25 cellular contexts compared by ENCODE assay signal in the genomic region with DNA sequence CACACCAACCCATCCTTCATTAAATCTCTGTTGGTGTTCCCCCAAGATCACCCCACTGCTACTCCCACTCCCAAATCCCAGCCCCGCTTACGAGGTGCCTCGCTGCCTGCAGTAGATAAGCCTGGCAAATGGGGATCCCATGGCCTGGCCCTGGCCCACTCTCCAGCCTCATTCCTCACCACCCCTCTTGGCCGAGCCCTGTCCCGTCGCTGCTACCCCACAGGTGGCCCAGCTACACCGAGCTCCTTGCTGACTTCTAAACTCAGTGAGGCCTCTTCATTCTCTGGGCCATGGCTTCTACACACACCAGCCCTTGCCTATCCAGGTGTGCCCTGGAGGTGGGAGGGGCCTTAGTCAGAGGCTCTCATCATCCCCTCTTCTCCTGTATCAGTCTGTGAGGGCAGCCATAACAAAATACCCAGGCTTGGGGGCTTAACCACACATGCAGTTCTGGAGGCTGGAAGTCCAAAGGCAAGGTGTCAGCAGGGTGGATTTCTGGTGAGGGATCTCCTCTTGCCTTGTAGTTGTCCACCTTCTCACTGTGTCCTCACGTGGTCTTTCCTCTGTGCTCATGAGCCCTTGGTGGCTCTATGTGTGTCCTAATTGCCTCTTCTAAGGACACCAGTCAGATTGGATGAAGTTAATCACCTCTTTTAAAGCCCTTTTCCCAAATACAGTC.
"Had no signal": no experiment of that assay in that cellular context is flagged by ENCODE, and none has a peak within 500 bp of the region (broad histone marks: within the 10 kb centered on the region; RNA-seq: fewer than 3 reads in every experiment).

No MANE protein-coding gene starts in this region.

- H3K4me3 ChIP-seq: colonic mucosa, esophagus squamous epithelium, gastrocnemius medialis, heart right ventricle, left lung, lower lobe of right lung had no signal

- H3K27ac Mint-ChIP-seq: dendritic cell treated with granulocyte-macrophage colony-stimulating factor and Interleukin-4, amounts not matched to agents 40 ng/mL and 50 ng/mL, for 4 days; effector memory CD8-positive, alpha-beta T cell; endodermal cell; mesothelial cell of epicardium had no signal

- DNase-seq: colonic mucosa; cortex of kidney; effector CD8-positive, alpha-beta T cell; effector memory CD8-positive, alpha-beta T cell; endodermal cell; erythroblast; esophagus squamous epithelium; foreskin fibroblast; foreskin melanocyte; gastrocnemius medialis; glutamatergic neuron; head of caudate nucleus; heart right ventricle; hippocampal formation; left cardiac atrium; left lung; left ventricle myocardium superior; lower lobe of right lung; mesenchymal stem cell had no signal

- H3K9me3 ChIP-seq: colonic mucosa, esophagus squamous epithelium, gastrocnemius medialis, left lung, lower lobe of right lung had no signal

- H3K4me1 ChIP-seq: colonic mucosa, esophagus squamous epithelium, gastrocnemius medialis, heart right ventricle, left lung, lower lobe of right lung had no signal

- H3K9me3 Mint-ChIP-seq: dendritic cell treated with granulocyte-macrophage colony-stimulating factor and Interleukin-4, amounts not matched to agents 40 ng/mL and 50 ng/mL, for 4 days; mesothelial cell of epicardium had no signal

- FAIRE-seq: endometrium, islet of Langerhans, keratinocyte had no signal

- ATAC-seq: effector memory CD8-positive, alpha-beta T cell; esophagus mucosa; gastrocnemius medialis; left cardiac atrium; left lung; left ventricle myocardium superior; lower lobe of right lung had no signal

- H3K36me3 ChIP-seq: colonic mucosa, esophagus squamous epithelium, gastrocnemius medialis, heart right ventricle, left lung, lower lobe of right lung had no signal

- H3K4me3 Mint-ChIP-seq: dendritic cell treated with granulocyte-macrophage colony-stimulating factor and Interleukin-4, amounts not matched to agents 40 ng/mL and 50 ng/mL, for 4 days; effector memory CD8-positive, alpha-beta T cell; endodermal cell; mesothelial cell of epicardium had no signal

- H3K36me3 Mint-ChIP-seq: mesothelial cell of epicardium had no signal

- H3K4me1 Mint-ChIP-seq: mesothelial cell of epicardium had no signal
